ENCODE assay signal across 1 cellular context in the genomic region with DNA sequence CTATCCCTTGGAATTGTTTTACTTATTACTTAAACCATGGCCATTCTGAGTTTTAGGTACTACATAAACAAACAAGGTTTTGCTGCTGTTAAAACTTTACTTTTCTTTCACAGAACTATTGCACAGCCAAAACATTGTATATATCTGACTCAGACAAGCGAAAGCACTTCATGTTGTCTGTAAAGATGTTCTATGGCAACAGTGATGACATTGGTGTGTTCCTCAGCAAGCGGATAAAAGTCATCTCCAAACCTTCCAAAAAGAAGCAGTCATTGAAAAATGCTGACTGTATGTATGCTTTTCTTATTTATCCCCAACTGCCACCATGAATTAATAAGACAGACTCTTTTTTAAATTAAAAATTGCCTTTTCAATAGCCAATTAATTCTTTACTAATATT.
TF ChIP-seq lines count a peak whose summit lies in the region.

No MANE protein-coding gene starts in this region.

TF ChIP-seq in H1, 55 proteins besides CTCF, POLR2A, EP300 and RAD21 (continued from another document):
- no peak for TF ChIP-seq KDM5A (IDR thresholded peaks at IDR 0.05; ENCODE audit: low read length)
- no peak for TF ChIP-seq CBX5 (IDR thresholded peaks at IDR 0.05; ENCODE audit: low read depth, low read length)
- TF ChIP-seq PHF8 (conservative IDR thresholded peaks at IDR 0.05; ENCODE audit: low read depth, low read length): no peak
- TF ChIP-seq SAP30 (IDR thresholded peaks at IDR 0.05; ENCODE audit: insufficient read depth, insufficient replicate concordance, low read length): no peak
- TF ChIP-seq TEAD4 (IDR thresholded peaks at IDR 0.05; ENCODE audit: low read depth, low read length): no peak
- no peak for TF ChIP-seq TAF1 (IDR thresholded peaks at IDR 0.05; ENCODE audit: low read depth, low read length)
- TF ChIP-seq SIN3A (conservative IDR thresholded peaks at IDR 0.05 in 1 of 2, IDR thresholded peaks at IDR 0.05 in 1 of 2; ENCODE audit: low read depth in 1 of 2, low read length in 2 of 2): no peak
- no peak for TF ChIP-seq KDM4A (IDR thresholded peaks at IDR 0.05; ENCODE audit: low read depth, low read length, severe bottlenecking)
- TF ChIP-seq RFX5 (IDR thresholded peaks at IDR 0.05; ENCODE audit: borderline replicate concordance, low read depth, low read length): no peak
- TF ChIP-seq SIRT6 (IDR thresholded peaks at IDR 0.05; ENCODE audit: low read length): no peak
- TF ChIP-seq GABPA (IDR thresholded peaks at IDR 0.05; ENCODE audit: borderline replicate concordance, insufficient read depth, low read length): no peak
- no peak for TF ChIP-seq BRCA1 (IDR thresholded peaks at IDR 0.05; ENCODE audit: low read depth, low read length)
- no peak for TF ChIP-seq JUN (IDR thresholded peaks at IDR 0.05; ENCODE audit: low read depth, low read length)
- no peak for TF ChIP-seq HDAC2 (IDR thresholded peaks at IDR 0.05; ENCODE audit: borderline replicate concordance in 1 of 2, low read depth in 2 of 2, low read length in 2 of 2)
